1 cellular context compared by ENCODE assay signal in genomic region chr19:38385804-38386257, GRCh38.
TF ChIP-seq lines count a peak whose summit lies in the region.

No MANE protein-coding gene starts in this region.

TF ChIP-seq in K562, 482 proteins besides CTCF, POLR2A, EP300 and RAD21:
- TF ChIP-seq MAFG (tag; conservative IDR thresholded peaks at IDR 0.05): no peak
- peak; percentile 57 for TF ChIP-seq RBFOX2 (IDR thresholded peaks at IDR 0.05; ENCODE audit: low read depth, low read length)
- no peak for TF ChIP-seq PHF20 (IDR thresholded peaks at IDR 0.05; ENCODE audit: partially characterized antibody)
- TF ChIP-seq ZNF274 (IDR thresholded peaks at IDR 0.05; ENCODE audit: borderline replicate concordance, low read depth, low read length): no peak
- TF ChIP-seq PHF8 (IDR thresholded peaks at IDR 0.05; ENCODE audit: borderline replicate concordance, low read length): no peak
- TF ChIP-seq, protein P1, sequence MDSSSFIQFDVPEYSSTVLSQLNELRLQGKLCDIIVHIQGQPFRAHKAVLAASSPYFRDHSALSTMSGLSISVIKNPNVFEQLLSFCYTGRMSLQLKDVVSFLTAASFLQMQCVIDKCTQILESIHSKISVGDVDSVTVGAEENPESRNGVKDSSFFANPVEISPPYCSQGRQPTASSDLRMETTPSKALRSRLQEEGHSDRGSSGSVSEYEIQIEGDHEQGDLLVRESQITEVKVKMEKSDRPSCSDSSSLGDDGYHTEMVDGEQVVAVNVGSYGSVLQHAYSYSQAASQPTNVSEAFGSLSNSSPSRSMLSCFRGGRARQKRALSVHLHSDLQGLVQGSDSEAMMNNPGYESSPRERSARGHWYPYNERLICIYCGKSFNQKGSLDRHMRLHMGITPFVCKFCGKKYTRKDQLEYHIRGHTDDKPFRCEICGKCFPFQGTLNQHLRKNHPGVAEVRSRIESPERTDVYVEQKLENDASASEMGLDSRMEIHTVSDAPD (CRISPR knock-in tag; IDR thresholded peaks at IDR 0.05): no peak
- TF ChIP-seq ZNF23 (CRISPR knock-in tag; IDR thresholded peaks at IDR 0.05): no peak
- TF ChIP-seq, protein P2, sequence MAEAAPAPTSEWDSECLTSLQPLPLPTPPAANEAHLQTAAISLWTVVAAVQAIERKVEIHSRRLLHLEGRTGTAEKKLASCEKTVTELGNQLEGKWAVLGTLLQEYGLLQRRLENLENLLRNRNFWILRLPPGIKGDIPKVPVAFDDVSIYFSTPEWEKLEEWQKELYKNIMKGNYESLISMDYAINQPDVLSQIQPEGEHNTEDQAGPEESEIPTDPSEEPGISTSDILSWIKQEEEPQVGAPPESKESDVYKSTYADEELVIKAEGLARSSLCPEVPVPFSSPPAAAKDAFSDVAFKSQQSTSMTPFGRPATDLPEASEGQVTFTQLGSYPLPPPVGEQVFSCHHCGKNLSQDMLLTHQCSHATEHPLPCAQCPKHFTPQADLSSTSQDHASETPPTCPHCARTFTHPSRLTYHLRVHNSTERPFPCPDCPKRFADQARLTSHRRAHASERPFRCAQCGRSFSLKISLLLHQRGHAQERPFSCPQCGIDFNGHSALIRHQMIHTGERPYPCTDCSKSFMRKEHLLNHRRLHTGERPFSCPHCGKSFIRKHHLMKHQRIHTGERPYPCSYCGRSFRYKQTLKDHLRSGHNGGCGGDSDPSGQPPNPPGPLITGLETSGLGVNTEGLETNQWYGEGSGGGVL (CRISPR knock-in tag; IDR thresholded peaks at IDR 0.05): no peak
- no peak for TF ChIP-seq ZNF253 (CRISPR knock-in tag; conservative IDR thresholded peaks at IDR 0.05)
- no peak for TF ChIP-seq TCFL5 (CRISPR knock-in tag; conservative IDR thresholded peaks at IDR 0.05)
- no peak for TF ChIP-seq HES1 (IDR thresholded peaks at IDR 0.05; ENCODE audit: low read depth)
- TF ChIP-seq MAFK (IDR thresholded peaks at IDR 0.05; ENCODE audit: low read length): no peak
- no peak for TF ChIP-seq HIVEP1 (CRISPR knock-in tag; IDR thresholded peaks at IDR 0.05)
- peak; percentile 78 for TF ChIP-seq POLR2G (IDR thresholded peaks at IDR 0.05; ENCODE audit: low read depth, low read length)
- peak; percentile 19 for TF ChIP-seq FUS (optimal IDR thresholded peaks at IDR 0.05; ENCODE audit: low read depth, low read length)
- TF ChIP-seq ARID2 (IDR thresholded peaks at IDR 0.05): no peak
- TF ChIP-seq CBFA2T2 (conservative IDR thresholded peaks at IDR 0.05): no peak
- no peak for TF ChIP-seq U2AF1 (optimal IDR thresholded peaks at IDR 0.05; ENCODE audit: low read depth, low read length)
- TF ChIP-seq, protein P3, sequence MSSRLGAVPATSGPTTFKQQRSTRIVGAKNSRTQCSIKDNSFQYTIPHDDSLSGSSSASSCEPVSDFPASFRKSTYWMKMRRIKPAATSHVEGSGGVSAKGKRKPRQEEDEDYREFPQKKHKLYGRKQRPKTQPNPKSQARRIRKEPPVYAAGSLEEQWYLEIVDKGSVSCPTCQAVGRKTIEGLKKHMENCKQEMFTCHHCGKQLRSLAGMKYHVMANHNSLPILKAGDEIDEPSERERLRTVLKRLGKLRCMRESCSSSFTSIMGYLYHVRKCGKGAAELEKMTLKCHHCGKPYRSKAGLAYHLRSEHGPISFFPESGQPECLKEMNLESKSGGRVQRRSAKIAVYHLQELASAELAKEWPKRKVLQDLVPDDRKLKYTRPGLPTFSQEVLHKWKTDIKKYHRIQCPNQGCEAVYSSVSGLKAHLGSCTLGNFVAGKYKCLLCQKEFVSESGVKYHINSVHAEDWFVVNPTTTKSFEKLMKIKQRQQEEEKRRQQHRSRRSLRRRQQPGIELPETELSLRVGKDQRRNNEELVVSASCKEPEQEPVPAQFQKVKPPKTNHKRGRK (tag; IDR thresholded peaks at IDR 0.05): no peak
- TF ChIP-seq XRCC4 (IDR thresholded peaks at IDR 0.05; ENCODE audit: extremely low read depth, insufficient read depth, insufficient read length): no peak
- no peak for TF ChIP-seq KLF13 (tag; IDR thresholded peaks at IDR 0.05; ENCODE audit: borderline replicate concordance, low read depth)
- no peak for TF ChIP-seq MAFF (IDR thresholded peaks at IDR 0.05; ENCODE audit: low read length)
- peak; percentile 24 for TF ChIP-seq RBM22 (IDR thresholded peaks at IDR 0.05; ENCODE audit: low read depth, low read length, poor library complexity, severe bottlenecking)
- TF ChIP-seq, protein P4, sequence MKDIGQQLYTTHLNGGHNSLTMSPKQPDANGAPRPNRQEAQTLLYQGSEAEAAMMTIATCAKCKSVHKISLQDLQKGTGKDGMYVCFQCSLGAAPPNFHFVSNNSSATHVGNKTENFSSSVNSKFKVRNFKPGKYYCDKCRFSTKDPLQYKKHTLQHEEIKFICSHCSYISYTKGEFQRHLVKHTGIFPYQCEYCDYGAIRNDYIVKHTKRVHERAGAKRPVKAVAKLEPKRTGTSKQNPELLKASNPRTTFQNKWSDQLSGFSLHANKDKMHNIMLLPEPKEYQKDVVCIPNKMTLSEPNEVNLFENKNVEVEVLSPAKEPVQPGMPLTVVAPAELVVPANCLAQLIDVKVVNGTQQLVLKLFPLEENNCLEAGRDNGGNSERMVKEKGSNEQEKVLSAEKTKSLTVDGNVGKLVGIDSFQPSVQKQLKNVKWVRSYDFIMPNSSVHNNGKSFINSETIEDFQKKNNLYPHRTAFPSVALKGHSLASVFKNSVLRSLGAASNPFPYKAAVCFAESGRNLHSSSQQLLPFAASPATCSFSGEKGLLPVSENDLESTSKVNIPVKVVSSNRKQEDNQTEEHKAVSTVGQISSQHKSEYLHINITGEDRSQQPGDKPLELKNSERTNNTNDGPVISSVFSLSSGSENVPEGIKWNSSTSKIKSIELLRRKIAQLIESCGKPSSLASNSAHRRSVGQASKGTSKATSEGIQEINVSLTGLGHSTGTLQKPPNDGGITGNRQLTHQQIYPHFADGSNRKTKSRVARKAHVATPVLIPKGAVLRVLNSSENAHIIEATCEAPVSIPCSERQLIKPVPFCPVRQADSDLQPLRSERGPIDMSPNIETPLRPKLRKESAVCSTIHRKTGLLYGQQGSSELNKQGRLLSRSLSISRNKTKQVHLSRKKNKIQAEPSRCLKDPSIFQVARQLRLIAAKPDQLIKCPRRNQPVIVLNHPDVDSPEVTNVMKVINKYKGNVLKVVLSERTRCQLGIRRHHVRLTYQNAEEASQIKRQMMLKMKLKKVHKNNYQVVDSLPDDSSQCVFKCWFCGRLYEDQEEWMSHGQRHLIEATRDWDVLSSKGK (CRISPR knock-in tag; IDR thresholded peaks at IDR 0.05): no peak
- TF ChIP-seq, protein P5, sequence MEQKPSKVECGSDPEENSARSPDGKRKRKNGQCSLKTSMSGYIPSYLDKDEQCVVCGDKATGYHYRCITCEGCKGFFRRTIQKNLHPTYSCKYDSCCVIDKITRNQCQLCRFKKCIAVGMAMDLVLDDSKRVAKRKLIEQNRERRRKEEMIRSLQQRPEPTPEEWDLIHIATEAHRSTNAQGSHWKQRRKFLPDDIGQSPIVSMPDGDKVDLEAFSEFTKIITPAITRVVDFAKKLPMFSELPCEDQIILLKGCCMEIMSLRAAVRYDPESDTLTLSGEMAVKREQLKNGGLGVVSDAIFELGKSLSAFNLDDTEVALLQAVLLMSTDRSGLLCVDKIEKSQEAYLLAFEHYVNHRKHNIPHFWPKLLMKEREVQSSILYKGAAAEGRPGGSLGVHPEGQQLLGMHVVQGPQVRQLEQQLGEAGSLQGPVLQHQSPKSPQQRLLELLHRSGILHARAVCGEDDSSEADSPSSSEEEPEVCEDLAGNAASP (IDR thresholded peaks at IDR 0.05): no peak
- TF ChIP-seq CBX3 (IDR thresholded peaks at IDR 0.05; ENCODE audit: borderline replicate concordance in 1 of 2, low read length in 2 of 2): no peak
- TF ChIP-seq, protein P6, sequence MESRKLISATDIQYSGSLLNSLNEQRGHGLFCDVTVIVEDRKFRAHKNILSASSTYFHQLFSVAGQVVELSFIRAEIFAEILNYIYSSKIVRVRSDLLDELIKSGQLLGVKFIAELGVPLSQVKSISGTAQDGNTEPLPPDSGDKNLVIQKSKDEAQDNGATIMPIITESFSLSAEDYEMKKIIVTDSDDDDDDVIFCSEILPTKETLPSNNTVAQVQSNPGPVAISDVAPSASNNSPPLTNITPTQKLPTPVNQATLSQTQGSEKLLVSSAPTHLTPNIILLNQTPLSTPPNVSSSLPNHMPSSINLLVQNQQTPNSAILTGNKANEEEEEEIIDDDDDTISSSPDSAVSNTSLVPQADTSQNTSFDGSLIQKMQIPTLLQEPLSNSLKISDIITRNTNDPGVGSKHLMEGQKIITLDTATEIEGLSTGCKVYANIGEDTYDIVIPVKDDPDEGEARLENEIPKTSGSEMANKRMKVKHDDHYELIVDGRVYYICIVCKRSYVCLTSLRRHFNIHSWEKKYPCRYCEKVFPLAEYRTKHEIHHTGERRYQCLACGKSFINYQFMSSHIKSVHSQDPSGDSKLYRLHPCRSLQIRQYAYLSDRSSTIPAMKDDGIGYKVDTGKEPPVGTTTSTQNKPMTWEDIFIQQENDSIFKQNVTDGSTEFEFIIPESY (CRISPR knock-in tag; IDR thresholded peaks at IDR 0.05): 0 out of 2 replicates have a peak, but pooled peaks have one; percentile 48
- peak; percentile 26; the same call in 1 of the 2 replicates for TF ChIP-seq EGR1 (conservative IDR thresholded peaks at IDR 0.05)
